Comparison of ENCODE assay signal across 14 cellular contexts in genomic region chr4:121138014-121138413, GRCh38. TPM values are rescaled to one million over a fixed set of nuclear protein-coding genes. Genes with fewer than 3 reads are reported as not detected.
DNase-seq lines count a peak whose midpoint lies in the region; ATAC-seq and TF ChIP-seq lines count a peak whose summit lies in the region.
"Had no signal": no experiment of that assay in that cellular context is flagged by ENCODE, and none has a peak within 500 bp of the region (broad histone marks: within the 10 kb centered on the region; RNA-seq: fewer than 3 reads in every experiment).

No MANE protein-coding gene starts in this region.

- peaks cover 0 to 13% of the 10 kb centered on the region in 2 experiments; a peak in 2 of 4 replicates for H3K4me1 ChIP-seq in SK-N-SH (ENCODE audit: control insufficient read depth in 1 of 2, insufficient read depth in 2 of 2, low read depth in 1 of 2, low read length in 1 of 2)

- peak; percentile 87 for DNase-seq in activated CD8-positive, alpha-beta T cell treated with anti-CD3 and anti-CD28 coated beads for 36 hours
- DNase-seq in stimulated activated CD4-positive, alpha-beta T cell treated with anti-CD3 and anti-CD28 coated beads, Interleukin-1b, Interleukin-23, amount 100 ng/mL, for 48 hours: peak; percentile 53
- DNase-seq in SK-N-SH (no peak), RKO (ENCODE audit: low spot score) (no peak), NCI-H446 (lab: John Stamatoyannopoulos, UW) (no peak), omental fat pad (ENCODE audit: low spot score) (no peak)
- DNase-seq: amygdala; effector CD4-positive, alpha-beta T cell; heart left ventricle; NCI-H774; posterior cingulate gyrus had no signal

- intact Hi-C loops in activated CD8-positive, alpha-beta T cell treated with anti-CD3 and anti-CD28 coated beads for 36 hours (cut with micrococcal nuclease): loop anchor here (5.0 kb wide), 1 partner anchor 39 kb away; no protein-coding TSS in a partner anchor

- TF ChIP-seq EP300 in SK-N-SH (IDR thresholded peaks at IDR 0.05; ENCODE audit: borderline replicate concordance in 1 of 2, low read depth in 1 of 2, low read length in 1 of 2): no peak

- no peak for TF ChIP-seq CTCF in activated CD8-positive, alpha-beta T cell treated with anti-CD3 and anti-CD28 coated beads for 36 hours (IDR thresholded peaks at IDR 0.05)
- TF ChIP-seq CTCF in SK-N-SH (IDR thresholded peaks at IDR 0.05): no peak
- TF ChIP-seq CTCF in omental fat pad (IDR thresholded peaks at IDR 0.05): no peak

- H2AFZ ChIP-seq in SK-N-SH (ENCODE audit: low read depth): no peak overlapping the region

- no peaks in the 10 kb centered on the region for H3K9me2 ChIP-seq in SK-N-SH

- H3K27ac ChIP-seq in SK-N-SH (ENCODE audit: low read depth in 2 of 2, low read length in 1 of 2): no peak overlapping the region
- H3K27ac ChIP-seq: heart left ventricle had no signal

- H3K27me3 Mint-ChIP-seq in activated CD8-positive, alpha-beta T cell treated with anti-CD3 and anti-CD28 coated beads for 36 hours: no peaks in the 10 kb centered on the region

- peak overlapping the region; percentile 91 for H3K27ac Mint-ChIP-seq in activated CD8-positive, alpha-beta T cell treated with anti-CD3 and anti-CD28 coated beads for 36 hours

- H3F3A ChIP-seq in SK-N-SH (replicated peaks; ENCODE audit: insufficient read depth): peaks cover 11% of the 10 kb centered on the region

- H3K36me3 ChIP-seq in SK-N-SH (replicated peaks in 1 of 2; ENCODE audit: control insufficient read depth in 1 of 2, insufficient read depth in 2 of 2, low read length in 1 of 2): no peaks in the 10 kb centered on the region
- H3K36me3 ChIP-seq: heart left ventricle had no signal

- no peaks in the 10 kb centered on the region for H3K79me2 ChIP-seq in SK-N-SH (ENCODE audit: insufficient read depth)

- no peak overlapping the region for H3K9ac ChIP-seq in SK-N-SH

- TF ChIP-seq RAD21 in SK-N-SH (IDR thresholded peaks at IDR 0.05; ENCODE audit: low read length): no peak

- peak overlapping the region; percentile 14 for H3K4me3 Mint-ChIP-seq in activated CD8-positive, alpha-beta T cell treated with anti-CD3 and anti-CD28 coated beads for 36 hours

- H3K4me2 ChIP-seq in SK-N-SH: no peak overlapping the region

- no peak overlapping the region for H3K4me3 ChIP-seq in SK-N-SH (ENCODE audit: low read depth in 2 of 2, low read length in 1 of 2)
- H3K4me3 ChIP-seq: heart left ventricle, lung had no signal

- POLR2A ChIA-PET in activated CD8-positive, alpha-beta T cell treated with anti-CD3 and anti-CD28 coated beads for 36 hours (lab: Charles Lee): interaction anchor here (0.8 to 1.3 kb wide), 3 partner anchors 19 to 45 kb away, joined by 3 read pairs; no protein-coding TSS in a partner anchor
- POLR2A ChIA-PET in SK-N-SH (lab: Yijun Ruan, JAX): no interaction called here

- H3K9me3 Mint-ChIP-seq in activated CD8-positive, alpha-beta T cell treated with anti-CD3 and anti-CD28 coated beads for 36 hours: no peaks in the 10 kb centered on the region

- H3K36me3 Mint-ChIP-seq in activated CD8-positive, alpha-beta T cell treated with anti-CD3 and anti-CD28 coated beads for 36 hours (ENCODE audit: low read depth): peaks cover 19% of the 10 kb centered on the region

- WGBS in SK-N-SH (ENCODE audit: low lambda C conversion rate): 62% methylated on average over 2 of the region's 2 CpGs

- H3K4me1 Mint-ChIP-seq in activated CD8-positive, alpha-beta T cell treated with anti-CD3 and anti-CD28 coated beads for 36 hours (ENCODE audit: low read depth): peaks cover 53% of the 10 kb centered on the region

- H3K27me3 ChIP-seq in SK-N-SH (ENCODE audit: insufficient read depth): no peaks in the 10 kb centered on the region
- H3K27me3 ChIP-seq: heart left ventricle had no signal

- peak; percentile 47 for ATAC-seq in GM18502 (IDR thresholded peaks at IDR 0.05; ENCODE audit: poor library complexity, unreplicated experiment)
- ATAC-seq in HG02623 (IDR thresholded peaks at IDR 0.05; ENCODE audit: unreplicated experiment): peak; percentile 46
- ATAC-seq in activated CD8-positive, alpha-beta T cell treated with anti-CD3 and anti-CD28 coated beads for 36 hours: peak; percentile 83
- ATAC-seq in omental fat pad (ENCODE audit: low FRiP score): no peak
- ATAC-seq: heart left ventricle had no signal

- CTCF ChIA-PET in activated CD8-positive, alpha-beta T cell treated with anti-CD3 and anti-CD28 coated beads for 36 hours (lab: Charles Lee): interaction anchor here (0.7 to 2.0 kb wide), 7 partner anchors 17 to 170 kb away, joined by 3 to 7 read pairs (median 3); no protein-coding TSS in a partner anchor
- CTCF ChIA-PET in SK-N-SH (lab: Yijun Ruan, JAX): interaction anchor here (1.3 kb wide), 1 partner anchor 11 kb away, joined by 4 read pairs; no protein-coding TSS in a partner anchor

- no peaks in the 10 kb centered on the region for H4K20me1 ChIP-seq in SK-N-SH (ENCODE audit: insufficient read depth)

- H3K9me3 ChIP-seq in SK-N-SH: no peaks in the 10 kb centered on the region
- H3K9me3 ChIP-seq: heart left ventricle had no signal

TF ChIP-seq in SK-N-SH, 30 proteins besides CTCF, POLR2A, EP300 and RAD21:
- TF ChIP-seq EZH2phosphoT487 (IDR thresholded peaks at IDR 0.05; ENCODE audit: borderline replicate concordance, low read depth) (no peak), NRF1 (IDR thresholded peaks at IDR 0.05; ENCODE audit: low read depth, low read length) (no peak), MAX (IDR thresholded peaks at IDR 0.05; ENCODE audit: low read depth) (no peak), FOSL2 (IDR thresholded peaks at IDR 0.05; ENCODE audit: borderline replicate concordance, low read depth) (no peak)

RNA-seq across cellular contexts. Expression of gene TNIP3, which starts 26.1 kb away (rescaled TPM):
- 1 to 10 TPM; 1.9 to 2.4 TPM for total RNA-seq in activated CD8-positive, alpha-beta T cell treated with anti-CD3 and anti-CD28 coated beads for 36 hours
- 0.15 and 0.28 TPM in 2 replicates for polyA plus RNA-seq in SK-N-SH (2012; rRNA removed)
- 0.14 and 0.15 TPM in 2 replicates for polyA plus RNA-seq in SK-N-SH (2012; cell fraction: cytosol; rRNA removed)
- not detected in 2 replicates for polyA plus RNA-seq in SK-N-SH (2012; cell fraction: nucleus; rRNA removed)
- total RNA-seq in omental fat pad: 1 to 10 TPM in 2 of 4 donors, not detected in 2; 1.3 to 1.7 TPM

Comparison
In these comparisons a context has a peak if more than half of its experiments do, and no peak if none do; other contexts are left out.
1. DNase-seq: peak in activated CD8-positive, alpha-beta T cell treated with anti-CD3 and anti-CD28 coated beads for 36 hours (single experiment) and stimulated activated CD4-positive, alpha-beta T cell treated with anti-CD3 and anti-CD28 coated beads, Interleukin-1b, Interleukin-23, amount 100 ng/mL, for 48 hours (single experiment); none in SK-N-SH (single experiment), RKO (single experiment), NCI-H446 (0 of 2) and omental fat pad (single experiment).